In the genomic region with DNA sequence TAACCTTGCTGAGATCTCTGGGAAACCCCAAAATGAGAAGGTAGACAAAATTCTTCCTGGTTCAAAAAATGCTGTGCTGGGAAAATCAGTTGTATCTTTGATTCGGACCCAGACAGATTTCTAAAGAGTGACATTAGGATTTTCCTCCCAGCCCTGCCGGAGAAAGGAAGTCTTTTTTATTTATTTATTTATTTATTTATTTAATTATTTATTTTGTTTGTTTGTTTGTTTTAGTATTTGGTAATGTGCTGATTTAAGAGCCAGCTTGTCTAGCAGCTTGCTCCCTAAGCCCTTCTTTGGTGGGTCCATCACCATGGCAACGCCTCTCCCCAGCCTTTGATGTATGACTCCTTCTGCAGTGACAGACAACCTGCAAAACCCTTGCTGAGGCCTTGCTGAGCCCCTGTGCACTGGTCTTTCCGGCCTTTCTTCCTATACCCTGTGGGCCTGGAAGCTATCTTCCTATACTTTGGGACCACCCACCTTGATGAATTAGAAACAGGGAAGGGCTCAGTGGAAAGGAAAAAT, we compare ENCODE assay signal across 19 cellular contexts.
DNase-seq lines count a peak whose midpoint lies in the region; ATAC-seq and TF ChIP-seq lines count a peak whose summit lies in the region.
"Had no signal": no experiment of that assay in that cellular context is flagged by ENCODE, and none has a peak within 500 bp of the region (broad histone marks: within the 10 kb centered on the region; RNA-seq: fewer than 3 reads in every experiment).

No MANE protein-coding gene starts in this region.

- POLR2A ChIA-PET in HCT116 (lab: Charles Lee): no interaction called here
- POLR2A ChIA-PET in naive thymus-derived CD8-positive, alpha-beta T cell (lab: Charles Lee): no interaction called here

- H3K27me3 Mint-ChIP-seq in naive thymus-derived CD8-positive, alpha-beta T cell: peaks cover 0 to 2% (median 0%) of the 10 kb centered on the region in 5 donors
- H3K27me3 Mint-ChIP-seq: stimulated activated naive CD8-positive, alpha-beta T cell treated with anti-CD3 and anti-CD28 coated beads, Interleukin-15, Interleukin-2, amounts not matched to agents 100 ng/mL and 50 ng/mL, for 24 hours had no signal

- no peaks in the 10 kb centered on the region for H3K36me3 Mint-ChIP-seq in naive thymus-derived CD8-positive, alpha-beta T cell
- H3K36me3 Mint-ChIP-seq: CD14-positive monocyte had no signal

- H3K27ac ChIP-seq in HCT116 (ENCODE audit: low read depth, low read length): peak overlapping the region; percentile 23; the same call in 1 of the 2 replicates
- H3K27ac ChIP-seq: cardiac muscle cell, hepatocyte, right lobe of liver had no signal

- peak overlapping the region in 1 of 2 experiments; percentile 7; a peak in 1 of 4 replicates for H3K4me3 ChIP-seq in HCT116 (replicated peaks in 1 of 2; ENCODE audit: low read depth in 1 of 2, low read length in 2 of 2)
- H3K4me3 ChIP-seq: cardiac muscle cell, hepatocyte, MG63, right lobe of liver had no signal

- no peak overlapping the region for H2AFZ ChIP-seq in HCT116 (ENCODE audit: low read depth, low read length, poor library complexity, severe bottlenecking)
- H2AFZ ChIP-seq: hepatocyte had no signal

- intact Hi-C loops in HCT116 (cut with micrococcal nuclease): no loop called here

- TF ChIP-seq CTCF in HCT116 (IDR thresholded peaks at IDR 0.05 in 2 of 3, conservative IDR thresholded peaks at IDR 0.05 in 1 of 3; ENCODE audit: borderline replicate concordance in 1 of 3, insufficient read depth in 1 of 3, low read depth in 2 of 3, low read length in 2 of 3): no peak

- no peaks in the 10 kb centered on the region for H3K9me3 Mint-ChIP-seq in naive thymus-derived CD8-positive, alpha-beta T cell
- H3K9me3 Mint-ChIP-seq: CD14-positive monocyte; stimulated activated naive CD8-positive, alpha-beta T cell treated with anti-CD3 and anti-CD28 coated beads, Interleukin-15, Interleukin-2, amounts not matched to agents 100 ng/mL and 50 ng/mL, for 24 hours had no signal

- peak overlapping the region; percentile 70 for H3K4me2 ChIP-seq in HCT116 (ENCODE audit: low read length)
- H3K4me2 ChIP-seq: hepatocyte had no signal

- H3K36me3 ChIP-seq in HCT116 (ENCODE audit: control insufficient read depth in 1 of 2, insufficient read depth in 2 of 2, low read length in 2 of 2): no peaks in the 10 kb centered on the region
- H3K36me3 ChIP-seq: cardiac muscle cell had no signal

- H3K27me3 ChIP-seq in HCT116 (ENCODE audit: insufficient read depth, low read length): no peaks in the 10 kb centered on the region
- H3K27me3 ChIP-seq: cardiac muscle cell, hepatocyte, MG63, right lobe of liver had no signal

- H4K20me1 ChIP-seq in HCT116 (ENCODE audit: insufficient read depth): no peaks in the 10 kb centered on the region

- no peak for TF ChIP-seq RAD21 in HCT116 (IDR thresholded peaks at IDR 0.05; ENCODE audit: low read depth)

- DNase-seq in NCI-H82 (lab: John Stamatoyannopoulos, UW) (peak; percentile 80), NCI-H82 treated with DMSO at 0.1 percent for 48 hours (lab: John Stamatoyannopoulos, UW; ENCODE audit: unreplicated experiment) (no peak), HCT116 (ENCODE audit: low read depth, low spot score) (no peak), glomerular visceral epithelial cell (ENCODE audit: extremely low spot score) (no peak)
- DNase-seq in central memory CD4-positive, alpha-beta T cell: peak; percentile 5
- peak in 9 of 10 donors; percentile 18 to 73 (median 54) for DNase-seq in naive thymus-derived CD8-positive, alpha-beta T cell
- no peak for DNase-seq in activated CD4-positive, alpha-beta T cell treated with anti-CD3 and anti-CD28 coated beads, Interleukin-2, amount 50 U/mL, for 4 hours
- no peak for DNase-seq in effector CD4-positive, alpha-beta T cell
- DNase-seq: activated CD4-positive, alpha-beta T cell treated with anti-CD3 and anti-CD28 coated beads for 4 hours; activated T-cell treated with anti-CD3 and anti-CD28 coated beads, Interleukin-2, amount 50 U/mL, for 72 hours; DMS79 treated with DMSO at 0.1 percent for 48 hours; effector memory CD4-positive, alpha-beta T cell; NCI-H1694; right lobe of liver had no signal

- peaks cover 3% of the 10 kb centered on the region; the same call in 1 of the 2 replicates for H3K9me2 ChIP-seq in HCT116 (ENCODE audit: insufficient read depth)

- RAD21 ChIA-PET in HCT116 (lab: Charles Lee; ENCODE audit: low non-redundant PET in 1 of 2, low total read pairs in 2 of 2, uncharacterized antibody in 2 of 2, unreplicated experiment in 2 of 2): no interaction called here

- peaks cover 10 to 22% (median 19%) of the 10 kb centered on the region in 4 donors for H3K4me1 Mint-ChIP-seq in naive thymus-derived CD8-positive, alpha-beta T cell
- H3K4me1 Mint-ChIP-seq: CD14-positive monocyte had no signal

- no peaks in the 10 kb centered on the region for H3K9me3 ChIP-seq in HCT116 (ENCODE audit: control insufficient read depth in 1 of 2, insufficient read depth in 1 of 2, low read depth in 1 of 2, low read length in 2 of 2)
- H3K9me3 ChIP-seq: MG63, right lobe of liver had no signal

- peaks cover 17 to 46% of the 10 kb centered on the region in 2 experiments for H3K4me1 ChIP-seq in HCT116 (ENCODE audit: control insufficient read depth in 1 of 2, insufficient read depth in 2 of 2, low read length in 2 of 2)

- ATAC-seq in HCT116: no peak
- peak; percentile 72 to 93 for ATAC-seq in naive thymus-derived CD8-positive, alpha-beta T cell
- ATAC-seq: activated T-cell treated with anti-CD3 and anti-CD28 coated beads, Interleukin-2, amount 50 U/mL, for 72 hours; right lobe of liver had no signal

- H3K4me3 Mint-ChIP-seq in naive thymus-derived CD8-positive, alpha-beta T cell: no peak overlapping the region
- H3K4me3 Mint-ChIP-seq: activated T-cell treated with anti-CD3 and anti-CD28 coated beads, Interleukin-2, amount 50 U/mL, for 72 hours; CD14-positive monocyte; stimulated activated naive CD8-positive, alpha-beta T cell treated with anti-CD3 and anti-CD28 coated beads, Interleukin-15, Interleukin-2, amounts not matched to agents 100 ng/mL and 50 ng/mL, for 24 hours had no signal

- no peak overlapping the region; the same call in 1 of the 2 replicates for H3K9ac ChIP-seq in HCT116 (ENCODE audit: low read length)

- H3K79me2 ChIP-seq in HCT116 (ENCODE audit: insufficient read depth, low read length): no peaks in the 10 kb centered on the region
- H3K79me2 ChIP-seq: hepatocyte had no signal

- BruUV-seq in HCT116 (replicated peaks; lab: Mats Ljungman, UMichigan): no TSS peak

- TF ChIP-seq POLR2A in HCT116 (IDR thresholded peaks at IDR 0.05; ENCODE audit: borderline replicate concordance, extremely low read depth, insufficient read depth, insufficient read length): no peak

- CTCF ChIA-PET in HCT116 (lab: Charles Lee): no interaction called here

- H3K27ac Mint-ChIP-seq in naive thymus-derived CD8-positive, alpha-beta T cell: peak overlapping the region in 5 of 10 donors; percentile 18 to 79 (median 72)
- H3K27ac Mint-ChIP-seq: activated T-cell treated with anti-CD3 and anti-CD28 coated beads, Interleukin-2, amount 50 U/mL, for 72 hours; CD14-positive monocyte; stimulated activated naive CD8-positive, alpha-beta T cell treated with anti-CD3 and anti-CD28 coated beads, Interleukin-15, Interleukin-2, amounts not matched to agents 100 ng/mL and 50 ng/mL, for 24 hours had no signal

TF ChIP-seq in HCT116, 20 proteins besides CTCF, POLR2A, EP300 and RAD21 (continues in another document):
- TF ChIP-seq JUND (IDR thresholded peaks at IDR 0.05): no peak
- TF ChIP-seq FOSL1 (IDR thresholded peaks at IDR 0.05; ENCODE audit: low read depth): no peak
- no peak for TF ChIP-seq SP1 (IDR thresholded peaks at IDR 0.05; ENCODE audit: low read depth)
- no peak for TF ChIP-seq EGR1 (IDR thresholded peaks at IDR 0.05; ENCODE audit: low read depth)
- no peak for TF ChIP-seq YY1 (IDR thresholded peaks at IDR 0.05; ENCODE audit: extremely low read depth, insufficient replicate concordance, low read depth, low read length)
- TF ChIP-seq ZNF274 (IDR thresholded peaks at IDR 0.05; ENCODE audit: low read depth, low read length): no peak
- no peak for TF ChIP-seq EZH2 (IDR thresholded peaks at IDR 0.05)
- TF ChIP-seq, protein P1, sequence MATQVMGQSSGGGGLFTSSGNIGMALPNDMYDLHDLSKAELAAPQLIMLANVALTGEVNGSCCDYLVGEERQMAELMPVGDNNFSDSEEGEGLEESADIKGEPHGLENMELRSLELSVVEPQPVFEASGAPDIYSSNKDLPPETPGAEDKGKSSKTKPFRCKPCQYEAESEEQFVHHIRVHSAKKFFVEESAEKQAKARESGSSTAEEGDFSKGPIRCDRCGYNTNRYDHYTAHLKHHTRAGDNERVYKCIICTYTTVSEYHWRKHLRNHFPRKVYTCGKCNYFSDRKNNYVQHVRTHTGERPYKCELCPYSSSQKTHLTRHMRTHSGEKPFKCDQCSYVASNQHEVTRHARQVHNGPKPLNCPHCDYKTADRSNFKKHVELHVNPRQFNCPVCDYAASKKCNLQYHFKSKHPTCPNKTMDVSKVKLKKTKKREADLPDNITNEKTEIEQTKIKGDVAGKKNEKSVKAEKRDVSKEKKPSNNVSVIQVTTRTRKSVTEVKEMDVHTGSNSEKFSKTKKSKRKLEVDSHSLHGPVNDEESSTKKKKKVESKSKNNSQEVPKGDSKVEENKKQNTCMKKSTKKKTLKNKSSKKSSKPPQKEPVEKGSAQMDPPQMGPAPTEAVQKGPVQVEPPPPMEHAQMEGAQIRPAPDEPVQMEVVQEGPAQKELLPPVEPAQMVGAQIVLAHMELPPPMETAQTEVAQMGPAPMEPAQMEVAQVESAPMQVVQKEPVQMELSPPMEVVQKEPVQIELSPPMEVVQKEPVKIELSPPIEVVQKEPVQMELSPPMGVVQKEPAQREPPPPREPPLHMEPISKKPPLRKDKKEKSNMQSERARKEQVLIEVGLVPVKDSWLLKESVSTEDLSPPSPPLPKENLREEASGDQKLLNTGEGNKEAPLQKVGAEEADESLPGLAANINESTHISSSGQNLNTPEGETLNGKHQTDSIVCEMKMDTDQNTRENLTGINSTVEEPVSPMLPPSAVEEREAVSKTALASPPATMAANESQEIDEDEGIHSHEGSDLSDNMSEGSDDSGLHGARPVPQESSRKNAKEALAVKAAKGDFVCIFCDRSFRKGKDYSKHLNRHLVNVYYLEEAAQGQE (IDR thresholded peaks at IDR 0.05; ENCODE audit: low read depth): no peak
- peak; percentile 46 for TF ChIP-seq TCF7L2 (IDR thresholded peaks at IDR 0.05; ENCODE audit: borderline replicate concordance, extremely low read depth, insufficient read depth, insufficient read length)
- no peak for TF ChIP-seq EZH2phosphoT487 (IDR thresholded peaks at IDR 0.05; ENCODE audit: borderline replicate concordance)
- TF ChIP-seq CBX3 (IDR thresholded peaks at IDR 0.05; ENCODE audit: low read depth): no peak
- TF ChIP-seq, protein P2, sequence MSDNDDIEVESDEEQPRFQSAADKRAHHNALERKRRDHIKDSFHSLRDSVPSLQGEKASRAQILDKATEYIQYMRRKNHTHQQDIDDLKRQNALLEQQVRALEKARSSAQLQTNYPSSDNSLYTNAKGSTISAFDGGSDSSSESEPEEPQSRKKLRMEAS (IDR thresholded peaks at IDR 0.05): 0 out of 2 replicates have a peak, but pooled peaks have one; percentile 6

Comparison
In these comparisons a context has a peak if more than half of its experiments do, and no peak if none do; other contexts are left out.
1. DNase-seq: peak in NCI-H82 (single experiment), central memory CD4-positive, alpha-beta T cell (single experiment) and naive thymus-derived CD8-positive, alpha-beta T cell (9 of 10); none in NCI-H82 treated with DMSO at 0.1 percent for 48 hours (single experiment), HCT116 (single experiment), activated CD4-positive, alpha-beta T cell treated with anti-CD3 and anti-CD28 coated beads, Interleukin-2, amount 50 U/mL, for 4 hours (0 of 2), glomerular visceral epithelial cell (single experiment) and effector CD4-positive, alpha-beta T cell (single experiment).